In the genomic region with DNA sequence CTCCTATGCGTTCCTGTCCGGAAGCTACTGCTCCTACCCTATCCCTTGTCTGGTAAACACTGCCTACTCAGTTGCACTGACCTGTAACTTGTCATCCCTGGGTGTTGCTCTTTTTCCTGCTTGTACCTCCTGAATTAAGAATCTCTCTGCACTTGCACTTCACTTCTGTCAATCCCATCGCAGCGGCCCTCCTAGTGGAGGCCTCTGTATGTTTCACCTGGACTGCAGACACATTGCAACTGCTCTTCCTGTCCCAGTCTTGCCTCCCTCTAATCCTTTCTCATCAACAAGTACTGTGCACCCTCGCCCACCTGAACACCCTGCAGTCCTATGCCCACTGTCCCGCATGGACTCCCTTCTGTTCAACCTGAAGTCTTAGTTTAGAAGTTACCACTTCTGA, we compare ENCODE assay signal across 15 cellular contexts.
"Had no signal": no experiment of that assay in that cellular context is flagged by ENCODE, and none has a peak within 500 bp of the region (broad histone marks: within the 10 kb centered on the region; RNA-seq: fewer than 3 reads in every experiment).

No MANE protein-coding gene starts in this region.

- H3K27me3 ChIP-seq: ascending aorta, breast epithelium had no signal

- H3K27ac ChIP-seq: ascending aorta, breast epithelium, epithelial cell of prostate, psoas muscle, SK-N-MC, thoracic aorta had no signal

- DNase-seq: dermis blood vessel endothelial cell; effector memory CD8-positive, alpha-beta T cell; foreskin melanocyte; head of caudate nucleus; mesendoderm; psoas muscle; T-cell had no signal

- H3K27ac Mint-ChIP-seq: T-cell, WTC11 had no signal

- ATAC-seq: effector memory CD8-positive, alpha-beta T cell; psoas muscle; Right ventricle myocardium inferior; sciatic nerve; T-cell; WTC11 had no signal

- H3K36me3 Mint-ChIP-seq: T-cell, WTC11 had no signal

- H3K4me3 Mint-ChIP-seq: effector memory CD8-positive, alpha-beta T cell; T-cell; WTC11 had no signal

- H3K27me3 Mint-ChIP-seq: effector memory CD8-positive, alpha-beta T cell; T-cell had no signal

- H3K4me1 ChIP-seq: ascending aorta, breast epithelium, psoas muscle had no signal

- H3K4me3 ChIP-seq: ascending aorta, breast epithelium, psoas muscle, SK-N-MC, thoracic aorta had no signal

- H3K36me3 ChIP-seq: ascending aorta, breast epithelium, thoracic aorta had no signal

- H3K9me3 ChIP-seq: ascending aorta, breast epithelium, psoas muscle, thoracic aorta had no signal

- H3K9me3 Mint-ChIP-seq: effector memory CD8-positive, alpha-beta T cell; T-cell; WTC11 had no signal
